8 cellular contexts compared by ENCODE assay signal in the genomic region with DNA sequence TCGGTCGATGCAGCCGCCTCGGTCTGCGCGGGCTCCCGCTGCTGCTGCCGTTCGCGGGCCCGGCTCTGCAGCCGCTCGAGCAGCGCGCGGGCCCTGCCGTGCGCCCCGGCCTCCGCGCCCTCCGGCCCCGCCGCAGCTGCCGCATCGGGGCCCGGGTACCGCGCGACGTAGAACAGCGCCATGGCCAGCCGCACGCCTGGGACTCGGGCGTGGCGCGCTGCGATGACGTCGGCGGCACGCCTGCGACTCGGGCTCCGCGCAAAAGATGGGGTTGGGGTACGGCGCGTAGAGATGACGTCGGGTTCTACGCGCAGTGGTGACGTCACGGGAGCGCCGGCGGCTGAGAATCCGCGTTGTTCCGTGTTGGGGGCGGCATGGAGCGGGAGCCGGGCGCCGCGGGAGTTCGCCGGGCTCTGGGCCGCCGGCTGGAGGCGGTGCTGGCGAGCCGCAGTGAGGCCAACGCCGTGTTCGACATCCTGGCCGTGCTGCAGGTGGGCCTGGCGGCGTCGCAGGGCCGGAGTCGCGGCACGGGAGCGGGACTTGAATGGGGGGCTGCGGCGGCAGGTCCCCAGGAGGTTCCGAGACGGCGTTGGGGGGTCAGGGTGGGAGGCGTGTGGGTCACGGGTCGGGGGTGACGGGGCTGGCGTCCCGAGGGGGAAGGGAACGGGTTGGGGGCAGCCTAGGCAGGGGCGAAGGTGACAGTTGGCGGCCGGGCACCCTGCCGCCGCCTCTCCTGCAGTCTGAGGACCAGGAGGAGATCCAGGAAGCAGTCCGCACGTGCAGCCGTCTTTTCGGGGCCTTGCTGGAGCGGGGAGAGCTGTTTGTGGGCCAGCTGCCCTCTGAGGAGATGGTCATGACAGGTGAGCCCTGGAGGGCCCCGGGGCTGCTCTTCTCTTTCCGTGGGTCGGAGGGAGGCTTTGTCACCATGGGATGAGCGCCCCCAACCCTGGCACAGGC. TPM values are rescaled to one million over a fixed set of nuclear protein-coding genes. Genes with fewer than 3 reads are reported as not detected.
A peak's percentile ranks its signal among the peaks of the same experiment; 100 is the strongest.
DNase-seq lines count a peak whose midpoint lies in the region; TF ChIP-seq lines count a peak whose summit lies in the region.

Gene DDX51, minus strand, starts transcription at position 205 of the 957 bp plus-strand sequence. Its CDS starts 23 bp downstream, at position 182.
Gene NOC4L, plus strand, starts transcription at position 343 of the 957 bp plus-strand sequence. Its CDS starts 32 bp downstream, at position 375.

- 0 to 5% (median 1%) methylated on average over 18 to 113 of the region's 113 CpGs for WGBS in stomach, 5 donors

- H3K27ac ChIP-seq in stomach = peak within 1 kb of the TSS; percentile 85 to 95 (median 93)

- no peaks in the 10 kb centered on the region for H3K9me3 Mint-ChIP-seq in neural crest cell

- no peak within 1 kb of the TSS for H3K27ac Mint-ChIP-seq in neural crest cell (ENCODE audit: unreplicated experiment)

- no peaks in the 10 kb centered on the region for H3K9me3 ChIP-seq in stomach

- no peak for TF ChIP-seq POLR2A in stomach (IDR thresholded peaks at IDR 0.05)

- TF ChIP-seq CTCF in foreskin fibroblast (IDR thresholded peaks at IDR 0.05; ENCODE audit: low read depth, low read length) (no peak), neural crest cell (conservative IDR thresholded peaks at IDR 0.05) (no peak), stomach (IDR thresholded peaks at IDR 0.05) (no peak)

- in situ Hi-C loops in G401 (cut with HindIII; ENCODE audit: low sequenced_read_pairs) = no loop called here

- H3K36me3 ChIP-seq in H7 (replicated peaks; ENCODE audit: control insufficient read depth, insufficient read depth, low read length) = peaks cover 22% of the 10 kb centered on the region
- peaks cover 29 to 67% (median 64%) of the 10 kb centered on the region in 4 donors for H3K36me3 ChIP-seq in stomach

- peaks cover 19 to 48% (median 36%) of the 10 kb centered on the region in 4 donors for H3K4me1 ChIP-seq in stomach

- intact Hi-C loops in stomach (cut with DNase I; ENCODE audit: low total_unique reads) = no loop called here

- no peaks in the 10 kb centered on the region; the same call in 1 of the 2 replicates for H3K27me3 ChIP-seq in H7 (ENCODE audit: control insufficient read depth, insufficient read depth, low read length)
- no peaks in the 10 kb centered on the region for H3K27me3 ChIP-seq in stomach

- peak within 1 kb of the TSS; percentile 81 for H3K4me3 ChIP-seq in H7 (ENCODE audit: insufficient read depth, low read depth, low read length)
- peak within 1 kb of the TSS; percentile 82 to 91 for H3K4me3 ChIP-seq in foreskin fibroblast (ENCODE audit: low read depth in 1 of 2, low read length in 2 of 2)
- peak within 1 kb of the TSS; percentile 94 to 99 (median 99) for H3K4me3 ChIP-seq in stomach

- peaks cover 18% of the 10 kb centered on the region for H3K4me1 Mint-ChIP-seq in neural crest cell

- no peak for TF ChIP-seq EP300 in stomach (IDR thresholded peaks at IDR 0.05)

- peaks cover 7% of the 10 kb centered on the region for H3K36me3 Mint-ChIP-seq in neural crest cell (ENCODE audit: low read depth)

- peak within 1 kb of the TSS; percentile 93 for H3K4me3 Mint-ChIP-seq in neural crest cell

- peak; percentile 86 for DNase-seq in G401 (ENCODE audit: low spot score)
- peak; percentile 99 for DNase-seq in H7
- peak; percentile 86 for DNase-seq in M059J (ENCODE audit: low read depth)
- DNase-seq in SHP77 treated with DMSO at 0.1 percent for 48 hours (lab: John Stamatoyannopoulos, UW) = peak; percentile 65
- peak; percentile 99 for DNase-seq in activated effector memory CD4-positive, alpha-beta T cell treated with anti-CD3 and anti-CD28 coated beads, Interleukin-2, amount 50 U/mL, for 16 hours
- peak; percentile 95 to 99 for DNase-seq in foreskin fibroblast
- DNase-seq in neural crest cell (ENCODE audit: low read depth, low spot score) = peak; percentile 95
- peak; percentile 96 for DNase-seq in stomach

- H3K27me3 Mint-ChIP-seq in neural crest cell (ENCODE audit: low read depth) = peaks cover 4% of the 10 kb centered on the region

RNA-seq across cellular contexts. Expression of gene DDX51, which starts in this region (rescaled TPM):
- total RNA-seq in G401 (2014; rRNA removed; shearing (Covaris generic)) = 24.9 and 28.9 TPM in 2 replicates
- 16.1 and 22.6 TPM in 2 replicates for total RNA-seq in H7 (2014; rRNA removed; shearing (Covaris generic))
- 2.2 and 4.8 TPM in 2 replicates for total RNA-seq in M059J (2014; rRNA removed; shearing (Covaris generic))
- total RNA-seq in neural crest cell = 27.7 and 33.3 TPM in 2 replicates
- total RNA-seq in stomach = 10 to 100 TPM in 4 of 5 donors, 1 to 10 TPM in 1; 7.0 to 69.5 (median 12.9) TPM
- 10 to 100 TPM in 2 of 3 donors, 1 to 10 TPM in 1; 6.6 to 16.0 (median 13.6) TPM for polyA plus RNA-seq in stomach

RNA-seq across cellular contexts. Expression of gene NOC4L, which starts in this region (rescaled TPM):
- 40.0 and 44.1 TPM in 2 replicates for total RNA-seq in G401 (2014; rRNA removed; shearing (Covaris generic))
- 26.0 and 29.1 TPM in 2 replicates for total RNA-seq in H7 (2014; rRNA removed; shearing (Covaris generic))
- 10.8 and 18.6 TPM in 2 replicates for total RNA-seq in M059J (2014; rRNA removed; shearing (Covaris generic))
- total RNA-seq in neural crest cell (36.4 and 40.4 TPM in 2 replicates), stomach (10 to 100 TPM in 3 of 5 donors, 1 to 10 TPM in 2; 2.2 to 63.6 (median 23.0) TPM)
- polyA plus RNA-seq in stomach = 10 to 100 TPM; 33.2 to 43.7 (median 37.9) TPM

Comparison
In these comparisons a context has a peak if more than half of its experiments do, and no peak if none do; other contexts are left out.
1. Peak in every context shown above with its lines: DNase-seq, H3K4me3 ChIP-seq and H3K27ac ChIP-seq.